ENCODE assay signal across 1 cellular context in genomic region chr1:162649606-162650005, GRCh38.
TF ChIP-seq lines count a peak whose summit lies in the region.

No MANE protein-coding gene starts in this region.

TF ChIP-seq in GM12878, 131 proteins besides CTCF, POLR2A, EP300 and RAD21:
- TF ChIP-seq TCF12 (IDR thresholded peaks at IDR 0.05; ENCODE audit: low read depth, low read length) (no peak), BMI1 (IDR thresholded peaks at IDR 0.05; ENCODE audit: borderline replicate concordance) (peak; percentile 66)
TF ChIP-seq in GM12878: peak in this region for 1.
